In the genomic region with DNA sequence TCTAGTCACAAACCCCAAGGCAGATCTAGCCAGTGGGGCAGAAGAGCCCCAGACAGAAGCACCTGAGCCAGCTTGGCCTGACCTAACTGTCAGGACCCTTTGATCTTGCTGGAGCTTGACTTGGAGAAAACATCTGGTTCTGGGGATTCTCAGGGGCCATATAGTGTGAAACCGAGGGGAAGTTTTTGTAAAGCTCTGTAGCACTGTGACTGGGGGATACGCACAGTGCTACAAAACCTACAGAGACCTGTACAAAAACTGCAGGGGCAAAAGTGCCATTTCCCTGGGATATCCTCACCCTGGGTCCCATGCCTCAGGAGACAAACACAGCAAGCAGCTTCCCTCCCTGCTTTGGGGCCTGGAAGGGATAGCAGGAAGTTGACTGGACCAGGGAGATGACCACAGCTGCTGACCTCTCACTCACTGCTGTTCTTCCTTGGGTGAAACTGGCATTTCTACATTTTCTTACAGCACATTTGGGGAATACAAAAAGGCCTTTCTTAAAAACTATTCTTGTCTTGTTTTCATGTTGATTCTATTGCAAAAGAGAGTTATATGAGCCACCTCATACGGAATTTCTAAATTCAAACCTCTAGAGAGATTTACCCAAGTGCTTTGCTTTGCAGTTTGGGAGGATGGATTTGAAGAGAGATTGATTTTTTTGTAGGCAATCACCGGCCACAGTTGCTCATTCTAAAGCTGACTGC, we compare ENCODE assay signal across 10 cellular contexts.
DNase-seq lines count a peak whose midpoint lies in the region; ATAC-seq and TF ChIP-seq lines count a peak whose summit lies in the region.
"Had no signal": no experiment of that assay in that cellular context is flagged by ENCODE, and none has a peak within 500 bp of the region (broad histone marks: within the 10 kb centered on the region; RNA-seq: fewer than 3 reads in every experiment).

No MANE protein-coding gene starts in this region.

- no peak for DNase-seq in naive thymus-derived CD4-positive, alpha-beta T cell
- DNase-seq in SK-N-SH, result no peak
- no peak for DNase-seq in hepatocyte (ENCODE audit: low spot score)
- no peak for DNase-seq in NCI-H2227 (lab: John Stamatoyannopoulos, UW; ENCODE audit: unreplicated experiment)
- no peak for DNase-seq in T-helper 2 cell
- DNase-seq: activated CD4-positive, CD25-positive, alpha-beta regulatory T cell treated with anti-CD3 and anti-CD28 coated beads, Interleukin-2, amount 50 U/mL, for 72 hours; NCI-H1694 treated with DMSO at 0.1 percent for 48 hours had no signal

- H3K27ac ChIP-seq in HUES48 (ENCODE audit: low read depth, low read length), result peak overlapping the region; percentile 39
- no peak overlapping the region for H3K27ac ChIP-seq in naive thymus-derived CD4-positive, alpha-beta T cell (ENCODE audit: low read depth, low read length)
- H3K27ac ChIP-seq in SK-N-SH (ENCODE audit: low read depth in 2 of 2, low read length in 1 of 2), result no peak overlapping the region
- H3K27ac ChIP-seq in hepatocyte, result no peak overlapping the region

- H3K4me2 ChIP-seq in SK-N-SH (no peak overlapping the region), hepatocyte (no peak overlapping the region)

- H3K4me3 ChIP-seq in HUES48 (ENCODE audit: low read depth, low read length) (no peak overlapping the region), SK-N-SH (ENCODE audit: low read depth in 2 of 2, low read length in 1 of 2) (no peak overlapping the region), hepatocyte (no peak overlapping the region)
- H3K4me3 ChIP-seq in naive thymus-derived CD4-positive, alpha-beta T cell (ENCODE audit: low read length), result no peak overlapping the region

- H3K27me3 ChIP-seq in HUES48 (ENCODE audit: control insufficient read depth, insufficient read depth, low read length) (no peaks in the 10 kb centered on the region), SK-N-SH (ENCODE audit: insufficient read depth) (peaks cover 36% of the 10 kb centered on the region; the same call in 1 of the 2 replicates), hepatocyte (peaks cover 2% of the 10 kb centered on the region)
- H3K27me3 ChIP-seq in naive thymus-derived CD4-positive, alpha-beta T cell (ENCODE audit: control insufficient read depth in 2 of 2, insufficient read depth in 2 of 2, low read length in 2 of 2), result no peaks in the 10 kb centered on the region

- H3K36me3 ChIP-seq in HUES48 (ENCODE audit: control insufficient read depth, insufficient read depth, low read length), result no peaks in the 10 kb centered on the region
- no peaks in the 10 kb centered on the region for H3K36me3 ChIP-seq in naive thymus-derived CD4-positive, alpha-beta T cell (ENCODE audit: control insufficient read depth in 2 of 3, insufficient read depth in 3 of 3, low read length in 3 of 3)
- H3K36me3 ChIP-seq in SK-N-SH (replicated peaks in 1 of 2; ENCODE audit: control insufficient read depth in 1 of 2, insufficient read depth in 2 of 2, low read length in 1 of 2), result no peaks in the 10 kb centered on the region
- no peaks in the 10 kb centered on the region for H3K36me3 ChIP-seq in hepatocyte (replicated peaks; ENCODE audit: insufficient read depth, low read depth)

- POLR2A ChIA-PET in naive thymus-derived CD4-positive, alpha-beta T cell (lab: Charles Lee), result no interaction called here
- POLR2A ChIA-PET in SK-N-SH (lab: Yijun Ruan, JAX), result no interaction called here

- no peak for TF ChIP-seq EP300 in SK-N-SH (IDR thresholded peaks at IDR 0.05; ENCODE audit: borderline replicate concordance in 1 of 2, low read depth in 1 of 2, low read length in 1 of 2)

- CTCF ChIA-PET in naive thymus-derived CD4-positive, alpha-beta T cell (lab: Charles Lee), result no interaction called here
- CTCF ChIA-PET in SK-N-SH (lab: Yijun Ruan, JAX), result no interaction called here

- no peak for TF ChIP-seq RAD21 in SK-N-SH (IDR thresholded peaks at IDR 0.05; ENCODE audit: low read length)

- ATAC-seq in GM18502 (IDR thresholded peaks at IDR 0.05; ENCODE audit: poor library complexity, unreplicated experiment), result peak; percentile 46
- peak; percentile 40 for ATAC-seq in GM21786 (IDR thresholded peaks at IDR 0.05; ENCODE audit: unreplicated experiment)
- ATAC-seq in naive thymus-derived CD4-positive, alpha-beta T cell, result peak; percentile 27

- no peaks in the 10 kb centered on the region for H3K9me3 Mint-ChIP-seq in naive thymus-derived CD4-positive, alpha-beta T cell

- H3F3A ChIP-seq in SK-N-SH (replicated peaks; ENCODE audit: insufficient read depth), result no peaks in the 10 kb centered on the region

- peak overlapping the region in 1 of 10 donors; percentile 86 for H3K4me3 Mint-ChIP-seq in naive thymus-derived CD4-positive, alpha-beta T cell

- intact Hi-C loops in naive thymus-derived CD4-positive, alpha-beta T cell (cut with micrococcal nuclease), result no loop called here

- H3K27ac Mint-ChIP-seq in naive thymus-derived CD4-positive, alpha-beta T cell, result no peak overlapping the region

- H4K20me1 ChIP-seq in SK-N-SH (ENCODE audit: insufficient read depth), result no peaks in the 10 kb centered on the region
- no peaks in the 10 kb centered on the region for H4K20me1 ChIP-seq in hepatocyte (ENCODE audit: insufficient read depth, poor library complexity, severe bottlenecking)

- H3K9me2 ChIP-seq in SK-N-SH, result no peaks in the 10 kb centered on the region
- H3K9me2 ChIP-seq in hepatocyte (replicated peaks; ENCODE audit: insufficient read depth), result no peaks in the 10 kb centered on the region

- H3K9me3 ChIP-seq in HUES48 (ENCODE audit: control insufficient read depth, insufficient read depth, low read length) (no peaks in the 10 kb centered on the region), SK-N-SH (no peaks in the 10 kb centered on the region), hepatocyte (ENCODE audit: low read depth) (no peaks in the 10 kb centered on the region)
- no peaks in the 10 kb centered on the region for H3K9me3 ChIP-seq in naive thymus-derived CD4-positive, alpha-beta T cell (ENCODE audit: control insufficient read depth in 2 of 3, low read length in 3 of 3)

- H3K4me1 Mint-ChIP-seq in naive thymus-derived CD4-positive, alpha-beta T cell, result peaks cover 0 to 12% (median 0%) of the 10 kb centered on the region in 7 donors

- TF ChIP-seq CTCF in SK-N-SH (IDR thresholded peaks at IDR 0.05) (no peak), hepatocyte (IDR thresholded peaks at IDR 0.05; ENCODE audit: poor library complexity) (no peak)

- no peaks in the 10 kb centered on the region for H3K36me3 Mint-ChIP-seq in naive thymus-derived CD4-positive, alpha-beta T cell

- 29% methylated on average over 4 of the region's 4 CpGs for WGBS in SK-N-SH (ENCODE audit: low lambda C conversion rate)
- WGBS in hepatocyte (ENCODE audit: low lambda C conversion rate, missing lambda C conversion rate), result 88% methylated on average over 4 of the region's 4 CpGs

- H3K9ac ChIP-seq in HUES48 (ENCODE audit: low read depth, low read length) (no peak overlapping the region), SK-N-SH (no peak overlapping the region)

- no peak overlapping the region for H2AFZ ChIP-seq in SK-N-SH (ENCODE audit: low read depth)
- no peak overlapping the region for H2AFZ ChIP-seq in hepatocyte

- H3K4me1 ChIP-seq in HUES48 (ENCODE audit: control insufficient read depth, insufficient read depth, low read length) (peaks cover 5% of the 10 kb centered on the region; the same call in 1 of the 2 replicates), SK-N-SH (ENCODE audit: control insufficient read depth in 1 of 2, insufficient read depth in 2 of 2, low read depth in 1 of 2, low read length in 1 of 2) (no peaks in the 10 kb centered on the region), hepatocyte (ENCODE audit: insufficient read depth) (no peaks in the 10 kb centered on the region)
- H3K4me1 ChIP-seq in naive thymus-derived CD4-positive, alpha-beta T cell (ENCODE audit: control insufficient read depth in 2 of 2, insufficient read depth in 2 of 2, low read length in 2 of 2), result no peaks in the 10 kb centered on the region

- no peaks in the 10 kb centered on the region for H3K27me3 Mint-ChIP-seq in naive thymus-derived CD4-positive, alpha-beta T cell

- H3K79me2 ChIP-seq in SK-N-SH (ENCODE audit: insufficient read depth) (no peaks in the 10 kb centered on the region), hepatocyte (no peaks in the 10 kb centered on the region)

TF ChIP-seq in SK-N-SH, 30 proteins besides CTCF, POLR2A, EP300 and RAD21 (continues in another document):
- TF ChIP-seq, protein P1, sequence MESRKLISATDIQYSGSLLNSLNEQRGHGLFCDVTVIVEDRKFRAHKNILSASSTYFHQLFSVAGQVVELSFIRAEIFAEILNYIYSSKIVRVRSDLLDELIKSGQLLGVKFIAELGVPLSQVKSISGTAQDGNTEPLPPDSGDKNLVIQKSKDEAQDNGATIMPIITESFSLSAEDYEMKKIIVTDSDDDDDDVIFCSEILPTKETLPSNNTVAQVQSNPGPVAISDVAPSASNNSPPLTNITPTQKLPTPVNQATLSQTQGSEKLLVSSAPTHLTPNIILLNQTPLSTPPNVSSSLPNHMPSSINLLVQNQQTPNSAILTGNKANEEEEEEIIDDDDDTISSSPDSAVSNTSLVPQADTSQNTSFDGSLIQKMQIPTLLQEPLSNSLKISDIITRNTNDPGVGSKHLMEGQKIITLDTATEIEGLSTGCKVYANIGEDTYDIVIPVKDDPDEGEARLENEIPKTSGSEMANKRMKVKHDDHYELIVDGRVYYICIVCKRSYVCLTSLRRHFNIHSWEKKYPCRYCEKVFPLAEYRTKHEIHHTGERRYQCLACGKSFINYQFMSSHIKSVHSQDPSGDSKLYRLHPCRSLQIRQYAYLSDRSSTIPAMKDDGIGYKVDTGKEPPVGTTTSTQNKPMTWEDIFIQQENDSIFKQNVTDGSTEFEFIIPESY (IDR thresholded peaks at IDR 0.05; ENCODE audit: borderline replicate concordance, low read depth), result no peak
- TF ChIP-seq RFX5 (IDR thresholded peaks at IDR 0.05; ENCODE audit: low read length) (no peak), RCOR1 (IDR thresholded peaks at IDR 0.05; ENCODE audit: low read length) (no peak), EZH2phosphoT487 (IDR thresholded peaks at IDR 0.05; ENCODE audit: borderline replicate concordance, low read depth) (no peak), TCF12 (IDR thresholded peaks at IDR 0.05) (no peak), NRF1 (IDR thresholded peaks at IDR 0.05; ENCODE audit: low read depth, low read length) (no peak)
- TF ChIP-seq, protein P2, sequence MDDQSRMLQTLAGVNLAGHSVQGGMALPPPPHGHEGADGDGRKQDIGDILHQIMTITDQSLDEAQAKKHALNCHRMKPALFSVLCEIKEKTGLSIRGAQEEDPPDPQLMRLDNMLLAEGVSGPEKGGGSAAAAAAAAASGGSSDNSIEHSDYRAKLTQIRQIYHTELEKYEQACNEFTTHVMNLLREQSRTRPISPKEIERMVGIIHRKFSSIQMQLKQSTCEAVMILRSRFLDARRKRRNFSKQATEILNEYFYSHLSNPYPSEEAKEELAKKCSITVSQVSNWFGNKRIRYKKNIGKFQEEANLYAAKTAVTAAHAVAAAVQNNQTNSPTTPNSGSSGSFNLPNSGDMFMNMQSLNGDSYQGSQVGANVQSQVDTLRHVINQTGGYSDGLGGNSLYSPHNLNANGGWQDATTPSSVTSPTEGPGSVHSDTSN (IDR thresholded peaks at IDR 0.05), result no peak
- TF ChIP-seq, protein P3, sequence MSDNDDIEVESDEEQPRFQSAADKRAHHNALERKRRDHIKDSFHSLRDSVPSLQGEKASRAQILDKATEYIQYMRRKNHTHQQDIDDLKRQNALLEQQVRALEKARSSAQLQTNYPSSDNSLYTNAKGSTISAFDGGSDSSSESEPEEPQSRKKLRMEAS (IDR thresholded peaks at IDR 0.05; ENCODE audit: low read depth), result no peak
